13 cellular contexts compared by ENCODE assay signal in the genomic region with DNA sequence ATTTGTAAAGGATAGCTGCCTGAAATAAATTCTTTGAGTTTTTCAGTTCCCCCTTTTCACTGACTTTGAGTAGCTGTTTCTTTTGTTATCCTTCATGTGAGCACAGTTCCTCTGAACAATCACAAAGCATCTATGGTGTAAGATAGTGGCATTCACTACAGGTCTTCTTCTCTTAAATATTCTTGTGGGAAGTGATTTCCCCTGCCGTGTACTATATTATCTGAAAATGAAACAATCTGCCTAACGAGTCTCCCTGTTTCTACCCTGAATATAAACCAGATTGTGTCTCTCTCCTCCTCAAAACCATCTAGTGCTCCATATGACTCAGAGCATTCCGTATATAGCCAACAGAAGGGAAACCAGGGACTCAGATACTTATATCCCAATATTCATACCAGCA.
DNase-seq lines count a peak whose midpoint lies in the region; ATAC-seq and TF ChIP-seq lines count a peak whose summit lies in the region.
"Had no signal": no experiment of that assay in that cellular context is flagged by ENCODE, and none has a peak within 500 bp of the region (broad histone marks: within the 10 kb centered on the region; RNA-seq: fewer than 3 reads in every experiment).

No MANE protein-coding gene starts in this region.

- H2AK5ac ChIP-seq in neuronal stem cell (ENCODE audit: low read depth, low read length), result no peak overlapping the region

- no CpG with 5 or more reads among the region's 3 CpGs for WGBS in neuronal stem cell (ENCODE audit: extremely low coverage in 2 of 2, insufficient read length in 2 of 2, insufficient replicate concordance in 1 of 2), 2 donors

- H2BK12ac ChIP-seq in neuronal stem cell (ENCODE audit: low read length), result no peak overlapping the region

- H3K4me3 ChIP-seq in neuronal stem cell (ENCODE audit: low read length in 2 of 2), result no peak overlapping the region
- H3K4me3 ChIP-seq: smooth muscle cell, vagina had no signal

- ATAC-seq in GM19397 (IDR thresholded peaks at IDR 0.05; ENCODE audit: unreplicated experiment) (peak; percentile 66), HG02763 (IDR thresholded peaks at IDR 0.05; ENCODE audit: unreplicated experiment) (peak; percentile 43), HG03432 (IDR thresholded peaks at IDR 0.05; ENCODE audit: unreplicated experiment) (peak; percentile 70)
- ATAC-seq: left lobe of liver had no signal

- no peak overlapping the region for H3K14ac ChIP-seq in neuronal stem cell (ENCODE audit: low read length)

- in situ Hi-C loops in GM13977 (cut with MboI; ENCODE audit: low pct_unique_long_range_greater_than_20kb, low sequenced_read_pairs, unreplicated experiment), result no loop called here

- DNase-seq in GM13977 (ENCODE audit: low spot score) (peak; percentile 61), midbrain (lab: John Stamatoyannopoulos, UW) (no peak), HEK293T (ENCODE audit: extremely low spot score) (no peak), anterior cingulate cortex (lab: John Stamatoyannopoulos, UW) (no peak), neuronal stem cell (ENCODE audit: low spot score) (no peak)
- DNase-seq: endodermal cell, NCI-H82 had no signal

- H2BK5ac ChIP-seq in neuronal stem cell (ENCODE audit: low read length), result no peak overlapping the region

- no peak overlapping the region for H4K91ac ChIP-seq in neuronal stem cell (ENCODE audit: low read depth, low read length, poor library complexity)

- no peak overlapping the region for H3K9ac ChIP-seq in neuronal stem cell (ENCODE audit: low read depth, low read length, poor library complexity)

- POLR2A ChIA-PET in HEK293T (lab: Yijun Ruan, JAX), result no interaction called here

- H3K4me1 ChIP-seq in neuronal stem cell (ENCODE audit: control insufficient read depth in 2 of 2, insufficient read depth in 1 of 2, low read depth in 1 of 2, low read length in 2 of 2), result peaks cover 0 to 4% of the 10 kb centered on the region in 2 donors
- H3K4me1 ChIP-seq: vagina had no signal

- H3K18ac ChIP-seq in neuronal stem cell (ENCODE audit: low read length), result no peak overlapping the region

- H3K79me1 ChIP-seq in neuronal stem cell (ENCODE audit: low read depth, low read length), result no peaks in the 10 kb centered on the region

- no peak overlapping the region for H4K8ac ChIP-seq in neuronal stem cell (ENCODE audit: low read depth, low read length)

- H3K23ac ChIP-seq in neuronal stem cell (ENCODE audit: low read depth, low read length, poor library complexity), result no peak overlapping the region

- H3K4ac ChIP-seq in neuronal stem cell (ENCODE audit: low read length), result no peak overlapping the region

- no peaks in the 10 kb centered on the region for H3K27me3 ChIP-seq in neuronal stem cell (ENCODE audit: control insufficient read depth in 3 of 3, insufficient read depth in 3 of 3, low read depth in 1 of 3, low read length in 3 of 3)
- H3K27me3 ChIP-seq: vagina had no signal

- H2BK120ac ChIP-seq in neuronal stem cell (ENCODE audit: low read depth, low read length), result no peak overlapping the region

- H2BK15ac ChIP-seq in neuronal stem cell (ENCODE audit: low read length), result no peak overlapping the region

- no peaks in the 10 kb centered on the region for H3K36me3 ChIP-seq in neuronal stem cell (replicated peaks in 1 of 2; ENCODE audit: control insufficient read depth in 2 of 2, insufficient read depth in 2 of 2, low read length in 2 of 2)

- no peak overlapping the region for H2AFZ ChIP-seq in neuronal stem cell (ENCODE audit: low read length)

- H3K4me2 ChIP-seq in neuronal stem cell (ENCODE audit: insufficient read depth, low read length, poor library complexity, severe bottlenecking), result no peak overlapping the region
- H3K4me2 ChIP-seq: smooth muscle cell had no signal

- H3K9me3 ChIP-seq in neuronal stem cell (replicated peaks in 1 of 2; ENCODE audit: control insufficient read depth in 2 of 2, insufficient read depth in 1 of 2, low read depth in 1 of 2, low read length in 2 of 2), result peaks cover 4 to 21% of the 10 kb centered on the region in 2 donors
- H3K9me3 ChIP-seq: vagina had no signal

- H3K27ac ChIP-seq in neuronal stem cell (replicated peaks; ENCODE audit: low read length), result no peak overlapping the region
- H3K27ac ChIP-seq: vagina had no signal

- CTCF ChIA-PET in HEK293T (lab: Yijun Ruan, JAX), result no interaction called here

- TF ChIP-seq CTCF in GM13977 (IDR thresholded peaks at IDR 0.05; ENCODE audit: extremely low read depth, insufficient read depth, missing control alignments), result no peak

TF ChIP-seq in HEK293T, 16 proteins besides CTCF, POLR2A, EP300 and RAD21:
- TF ChIP-seq L3MBTL2 (conservative IDR thresholded peaks at IDR 0.05), result no peak
- TF ChIP-seq, protein P1, sequence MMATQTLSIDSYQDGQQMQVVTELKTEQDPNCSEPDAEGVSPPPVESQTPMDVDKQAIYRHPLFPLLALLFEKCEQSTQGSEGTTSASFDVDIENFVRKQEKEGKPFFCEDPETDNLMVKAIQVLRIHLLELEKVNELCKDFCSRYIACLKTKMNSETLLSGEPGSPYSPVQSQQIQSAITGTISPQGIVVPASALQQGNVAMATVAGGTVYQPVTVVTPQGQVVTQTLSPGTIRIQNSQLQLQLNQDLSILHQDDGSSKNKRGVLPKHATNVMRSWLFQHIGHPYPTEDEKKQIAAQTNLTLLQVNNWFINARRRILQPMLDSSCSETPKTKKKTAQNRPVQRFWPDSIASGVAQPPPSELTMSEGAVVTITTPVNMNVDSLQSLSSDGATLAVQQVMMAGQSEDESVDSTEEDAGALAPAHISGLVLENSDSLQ (IDR thresholded peaks at IDR 0.05), result no peak
- no peak for TF ChIP-seq FOXA1 (IDR thresholded peaks at IDR 0.05)
- no peak for TF ChIP-seq ARNT (IDR thresholded peaks at IDR 0.05)
- TF ChIP-seq BHLHE40 (IDR thresholded peaks at IDR 0.05; ENCODE audit: borderline replicate concordance), result no peak
- TF ChIP-seq CTBP1 (IDR thresholded peaks at IDR 0.05; ENCODE audit: borderline replicate concordance), result no peak
